ENCODE assay signal across 19 cellular contexts in the genomic region with DNA sequence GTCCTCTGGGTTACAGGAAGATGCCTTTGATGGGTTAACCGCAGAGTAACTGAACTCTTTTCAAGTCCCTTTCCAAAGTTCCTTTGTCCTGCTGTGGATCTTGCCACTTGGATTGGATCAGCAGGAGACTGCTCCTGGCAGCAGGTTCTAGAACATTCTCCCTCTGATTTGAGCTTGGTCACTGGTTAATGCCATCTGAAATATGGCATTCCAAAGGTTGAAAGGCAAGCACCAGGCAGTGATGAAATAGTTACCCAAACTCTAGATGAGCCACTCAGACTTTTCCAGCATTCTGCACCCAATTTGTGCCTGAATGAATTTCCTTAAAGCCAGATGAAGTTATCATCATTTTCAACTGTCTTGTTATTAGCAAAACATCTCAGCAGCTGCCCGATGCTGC.
"Had no signal": no experiment of that assay in that cellular context is flagged by ENCODE, and none has a peak within 500 bp of the region (broad histone marks: within the 10 kb centered on the region; RNA-seq: fewer than 3 reads in every experiment).

No MANE protein-coding gene starts in this region.

- H3K27ac ChIP-seq: left lung had no signal

- H3K27me3 ChIP-seq: body of pancreas, left lung, tibial nerve had no signal

- H3K4me3 ChIP-seq: body of pancreas, left lung, tibial nerve had no signal

- ATAC-seq: activated naive CD4-positive, alpha-beta T cell treated with anti-CD3 and anti-CD28 coated beads, Interleukin-2, amount 50 U/mL, for 72 hours; activated T-cell treated with anti-CD3 and anti-CD28 coated beads, Interleukin-2, amount 50 U/mL, for 72 hours; body of pancreas; left lung; stimulated activated naive CD8-positive, alpha-beta T cell treated with anti-CD3 and anti-CD28 coated beads, Interleukin-15, amount 100 ng/mL, for 72 hours; T-helper 17 cell had no signal

- H3K27me3 Mint-ChIP-seq: central memory CD8-positive, alpha-beta T cell; stimulated activated naive CD8-positive, alpha-beta T cell treated with anti-CD3 and anti-CD28 coated beads, Interleukin-15, amount 100 ng/mL, for 72 hours; T-helper 17 cell had no signal

- H3K9me3 ChIP-seq: body of pancreas, left lung, tibial nerve had no signal

- H3K36me3 Mint-ChIP-seq: activated naive CD4-positive, alpha-beta T cell treated with anti-CD3 and anti-CD28 coated beads, Interleukin-2, amount 50 U/mL, for 72 hours had no signal

- H3K4me1 Mint-ChIP-seq: central memory CD8-positive, alpha-beta T cell; T-helper 17 cell had no signal

- H3K36me3 ChIP-seq: left lung, tibial nerve had no signal

- H3K4me3 Mint-ChIP-seq: activated CD4-positive, alpha-beta T cell treated with anti-CD3 and anti-CD28 coated beads, Interleukin-2, amount 10 ng/mL, durations not matched to agents 24 days and 14 days; activated T-cell treated with anti-CD3 and anti-CD28 coated beads, Interleukin-2, amount 50 U/mL, for 72 hours; central memory CD8-positive, alpha-beta T cell; nephron; stimulated activated naive CD8-positive, alpha-beta T cell treated with anti-CD3 and anti-CD28 coated beads, Interleukin-15, amount 100 ng/mL, for 72 hours; T-helper 17 cell had no signal

- DNase-seq: activated CD4-positive, alpha-beta T cell treated with anti-CD3 and anti-CD28 coated beads, Interleukin-2, amount 10 ng/mL, durations not matched to agents 24 days and 14 days; activated CD4-positive, CD25-positive, alpha-beta regulatory T cell; activated CD8-positive, alpha-beta memory T cell treated with anti-CD3 and anti-CD28 coated beads, Interleukin-2, amount 50 U/mL, for 48 hours; activated gamma-delta T cell; activated T-cell treated with anti-CD3 and anti-CD28 coated beads, Interleukin-2, amount 50 U/mL, for 72 hours; amniotic stem cell; body of pancreas; cortex of kidney; effector CD8-positive, alpha-beta T cell; foreskin melanocyte; head of caudate nucleus; left lung; stimulated activated CD4-positive, alpha-beta T cell treated with anti-CD3 and anti-CD28 coated beads, Interleukin-1b, Interleukin-23, amount 100 ng/mL, for 48 hours; stimulated activated naive CD8-positive, alpha-beta T cell treated with anti-CD3 and anti-CD28 coated beads, Interleukin-15, amount 100 ng/mL, for 72 hours; T-helper 17 cell had no signal

- H3K27ac Mint-ChIP-seq: activated CD4-positive, alpha-beta T cell treated with anti-CD3 and anti-CD28 coated beads, Interleukin-2, amount 10 ng/mL, durations not matched to agents 24 days and 14 days; activated naive CD4-positive, alpha-beta T cell treated with anti-CD3 and anti-CD28 coated beads, Interleukin-2, amount 50 U/mL, for 72 hours; activated T-cell treated with anti-CD3 and anti-CD28 coated beads, Interleukin-2, amount 50 U/mL, for 72 hours; stimulated activated naive CD8-positive, alpha-beta T cell treated with anti-CD3 and anti-CD28 coated beads, Interleukin-15, amount 100 ng/mL, for 72 hours; T-helper 17 cell had no signal

- H3K9me3 Mint-ChIP-seq: activated CD4-positive, alpha-beta T cell treated with anti-CD3 and anti-CD28 coated beads, Interleukin-2, amount 10 ng/mL, durations not matched to agents 24 days and 14 days; activated T-cell treated with anti-CD3 and anti-CD28 coated beads, Interleukin-2, amount 50 U/mL, for 72 hours; central memory CD8-positive, alpha-beta T cell; nephron; stimulated activated naive CD8-positive, alpha-beta T cell treated with anti-CD3 and anti-CD28 coated beads, Interleukin-15, amount 100 ng/mL, for 72 hours had no signal
